In genomic region chr13:71621152-71622124, GRCh38 we compare ENCODE assay signal across 17 cellular contexts.
DNase-seq lines count a peak whose midpoint lies in the region; ATAC-seq and TF ChIP-seq lines count a peak whose summit lies in the region.
"Had no signal": no experiment of that assay in that cellular context is flagged by ENCODE, and none has a peak within 500 bp of the region (broad histone marks: within the 10 kb centered on the region; RNA-seq: fewer than 3 reads in every experiment).

No MANE protein-coding gene starts in this region.

- peaks cover 26% of the 10 kb centered on the region for H3K4me1 Mint-ChIP-seq in nephron progenitor cell
- H3K4me1 Mint-ChIP-seq: activated naive CD8-positive, alpha-beta T cell treated with anti-CD3 and anti-CD28 coated beads, Interleukin-2, amount 50 U/mL, for 24 hours; IgD-negative memory B cell had no signal

- peak overlapping the region; percentile 83 for H3K27ac Mint-ChIP-seq in nephron progenitor cell
- H3K27ac Mint-ChIP-seq: activated naive CD8-positive, alpha-beta T cell treated with anti-CD3 and anti-CD28 coated beads, Interleukin-2, amount 50 U/mL, for 24 hours; IgD-negative memory B cell had no signal

- in situ Hi-C loops in G401 (cut with HindIII; ENCODE audit: low sequenced_read_pairs), result no loop called here

- DNase-seq in G401 (ENCODE audit: low spot score) (peak; percentile 54), NCI-H1930 (lab: John Stamatoyannopoulos, UW) (peak; percentile 90 to 94), SK-N-DZ (ENCODE audit: low spot score) (peak; percentile 99), nephron progenitor cell (no peak), foreskin melanocyte (no peak), MV-4-11 (lab: John Stamatoyannopoulos, UW) (no peak)
- DNase-seq: activated CD4-positive, alpha-beta T cell treated with anti-CD3 and anti-CD28 coated beads for 1 hour; activated naive CD8-positive, alpha-beta T cell treated with anti-CD3 and anti-CD28 coated beads, Interleukin-2, amount 50 U/mL, for 24 hours; activated T-cell treated with anti-CD3 and anti-CD28 coated beads for 4 hours; left ventricle myocardium superior; NCI-H187 treated with DMSO at 0.1 percent for 48 hours; sigmoid colon; stimulated activated naive CD4-positive, alpha-beta T cell treated with Interleukin-2 at 50 U/mL for 16 hours; T-helper 2 cell had no signal

- no peaks in the 10 kb centered on the region for H3K9me3 Mint-ChIP-seq in nephron progenitor cell
- H3K9me3 Mint-ChIP-seq: activated naive CD8-positive, alpha-beta T cell treated with anti-CD3 and anti-CD28 coated beads, Interleukin-2, amount 50 U/mL, for 24 hours had no signal

- ATAC-seq in GM21737 (IDR thresholded peaks at IDR 0.05; ENCODE audit: unreplicated experiment), result no peak
- no peak for ATAC-seq in HG02763 (IDR thresholded peaks at IDR 0.05; ENCODE audit: unreplicated experiment)
- ATAC-seq: activated naive CD8-positive, alpha-beta T cell treated with anti-CD3 and anti-CD28 coated beads, Interleukin-2, amount 50 U/mL, for 24 hours; left ventricle myocardium superior had no signal

- TF ChIP-seq CTCF in nephron progenitor cell (IDR thresholded peaks at IDR 0.05), result no peak

- H3K27me3 Mint-ChIP-seq in nephron progenitor cell (ENCODE audit: low read depth, poor library complexity), result no peaks in the 10 kb centered on the region
- H3K27me3 Mint-ChIP-seq: activated naive CD8-positive, alpha-beta T cell treated with anti-CD3 and anti-CD28 coated beads, Interleukin-2, amount 50 U/mL, for 24 hours; IgD-negative memory B cell had no signal

- peaks cover 7% of the 10 kb centered on the region for H3K36me3 Mint-ChIP-seq in nephron progenitor cell (ENCODE audit: low read depth)
- H3K36me3 Mint-ChIP-seq: IgD-negative memory B cell had no signal

- no peak overlapping the region for H3K4me3 Mint-ChIP-seq in nephron progenitor cell
- H3K4me3 Mint-ChIP-seq: activated naive CD8-positive, alpha-beta T cell treated with anti-CD3 and anti-CD28 coated beads, Interleukin-2, amount 50 U/mL, for 24 hours; IgD-negative memory B cell had no signal

Comparison
In these comparisons a context has a peak if more than half of its experiments do, and no peak if none do; other contexts are left out.
1. DNase-seq: peak in G401 (single experiment), NCI-H1930 (2 of 2) and SK-N-DZ (single experiment); none in nephron progenitor cell (single experiment), foreskin melanocyte (single experiment) and MV-4-11 (single experiment).